In the genomic region with DNA sequence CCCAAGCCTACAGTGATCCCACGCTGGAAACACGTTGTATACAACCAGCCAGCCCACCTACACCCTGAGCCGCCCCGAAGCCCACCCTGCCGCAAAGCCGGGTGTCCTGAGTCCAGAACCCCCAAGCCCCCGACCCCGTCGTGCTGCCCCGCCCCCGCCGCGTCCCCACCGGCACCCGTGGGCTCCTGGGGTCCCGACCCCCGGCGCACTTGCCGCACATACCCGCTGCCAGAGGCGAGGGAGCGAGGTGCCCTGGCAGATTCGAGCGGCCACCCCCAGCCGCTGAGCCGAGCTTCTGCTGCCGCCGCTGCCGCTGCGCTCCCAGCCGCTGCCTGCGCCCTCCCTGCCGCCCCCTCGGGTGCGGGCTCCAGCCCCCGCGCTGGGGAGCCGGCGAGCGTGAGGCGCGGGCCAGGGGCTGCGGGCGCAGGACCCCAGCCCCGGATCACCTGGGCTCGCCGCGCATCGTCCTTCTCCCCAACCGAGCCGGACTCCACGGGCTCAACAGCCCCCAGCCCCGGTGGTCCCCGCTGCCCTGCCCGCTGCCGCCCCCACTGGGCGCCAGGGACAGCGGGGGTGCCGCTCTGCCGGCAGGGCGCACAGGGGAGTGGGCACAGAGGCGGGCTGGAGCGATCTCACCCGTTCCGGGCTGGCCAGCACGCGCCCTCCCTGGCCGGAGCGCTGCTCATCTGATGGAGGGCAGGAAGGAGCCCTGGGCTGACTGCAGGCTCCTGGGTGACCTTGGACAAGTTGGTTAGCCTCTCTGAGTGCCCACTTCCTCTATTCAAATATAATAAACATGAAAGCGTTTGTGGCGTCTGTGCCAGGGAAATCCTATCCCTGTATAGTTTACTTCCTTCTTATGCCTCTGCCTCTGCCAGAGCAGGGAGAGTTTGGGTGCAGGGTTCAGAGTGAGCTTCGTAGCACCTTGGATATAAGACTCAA, we compare ENCODE assay signal across 14 cellular contexts. TPM values are rescaled to one million over a fixed set of nuclear protein-coding genes. Genes with fewer than 3 reads are reported as not detected.
DNase-seq lines count a peak whose midpoint lies in the region; ATAC-seq, FAIRE-seq and TF ChIP-seq lines count a peak whose summit lies in the region.
"Had no signal": no experiment of that assay in that cellular context is flagged by ENCODE, and none has a peak within 500 bp of the region (broad histone marks: within the 10 kb centered on the region; RNA-seq: fewer than 3 reads in every experiment).

A gene with protein sequence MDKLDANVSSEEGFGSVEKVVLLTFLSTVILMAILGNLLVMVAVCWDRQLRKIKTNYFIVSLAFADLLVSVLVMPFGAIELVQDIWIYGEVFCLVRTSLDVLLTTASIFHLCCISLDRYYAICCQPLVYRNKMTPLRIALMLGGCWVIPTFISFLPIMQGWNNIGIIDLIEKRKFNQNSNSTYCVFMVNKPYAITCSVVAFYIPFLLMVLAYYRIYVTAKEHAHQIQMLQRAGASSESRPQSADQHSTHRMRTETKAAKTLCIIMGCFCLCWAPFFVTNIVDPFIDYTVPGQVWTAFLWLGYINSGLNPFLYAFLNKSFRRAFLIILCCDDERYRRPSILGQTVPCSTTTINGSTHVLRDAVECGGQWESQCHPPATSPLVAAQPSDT (minus strand): TSS at position 688 of the 942 bp plus-strand sequence. CDS start 17,513 bp downstream, outside the sequence.

- no peak within 1 kb of the TSS for H2AFZ ChIP-seq in endothelial cell of umbilical vein (ENCODE audit: low read depth, low read length)

- no peak for FAIRE-seq in endothelial cell of umbilical vein (lab: Jason Lieb, UNC)
- FAIRE-seq: GM12878 had no signal

- H3K36me3 ChIP-seq in endothelial cell of umbilical vein (ENCODE audit: control insufficient read depth in 2 of 2, extremely low read depth in 1 of 2, insufficient read depth in 2 of 2, low read length in 2 of 2), result no peaks in the 10 kb centered on the region
- H3K36me3 ChIP-seq in mucosa of rectum (ENCODE audit: control insufficient read depth in 2 of 2, insufficient read depth in 2 of 2, low read length in 2 of 2), result no peaks in the 10 kb centered on the region
- H3K36me3 ChIP-seq in testis (ENCODE audit: low read depth, missing control alignments), result no peaks in the 10 kb centered on the region

- dilution Hi-C loops in endothelial cell of umbilical vein (cut with MboI; ENCODE audit: extremely low pct_ligation_motif_present, low sequenced_read_pairs), result no loop called here

- DNase-seq in AG04450 (ENCODE audit: low read depth, low spot score), result no peak
- DNase-seq in NB4 (ENCODE audit: low read depth), result peak; percentile 4
- DNase-seq in endothelial cell of umbilical vein (ENCODE audit: low read depth, low spot score), result no peak
- no peak for DNase-seq in testis
- no peak for DNase-seq in SKM-1 treated with dmso at 0.1 percent for 144 hours (lab: John Stamatoyannopoulos, UW; ENCODE audit: unreplicated experiment)
- DNase-seq in stimulated activated CD4-positive, alpha-beta T cell treated with anti-CD3 and anti-CD28 coated beads, Interleukin-1b, Interleukin-23, amount 100 ng/mL, for 48 hours, result no peak
- DNase-seq: CD4-positive, CD25-positive, alpha-beta regulatory T cell; MM.1S had no signal

- no peak within 1 kb of the TSS for H3K9ac ChIP-seq in endothelial cell of umbilical vein (replicated peaks; ENCODE audit: extremely low read depth, insufficient read depth, low read length)
- H3K9ac ChIP-seq in mucosa of rectum (ENCODE audit: low read depth in 1 of 2, low read length in 2 of 2), result peak within 1 kb of the TSS; percentile 47 to 74

- no TSS peak for BruUV-seq in endothelial cell of umbilical vein (replicated peaks; lab: Mats Ljungman, UMichigan)

- H3K9me3 ChIP-seq in AG04450 (ENCODE audit: control insufficient read depth, insufficient read depth, low read length) (no peaks in the 10 kb centered on the region), endothelial cell of umbilical vein (replicated peaks; ENCODE audit: control insufficient read depth, insufficient read depth, low read length) (no peaks in the 10 kb centered on the region), mucosa of rectum (ENCODE audit: control insufficient read depth in 2 of 2, low read length in 2 of 2) (no peaks in the 10 kb centered on the region), testis (no peaks in the 10 kb centered on the region)

- no peaks in the 10 kb centered on the region for H3K79me2 ChIP-seq in endothelial cell of umbilical vein (ENCODE audit: control insufficient read depth, insufficient read depth, low read length)

- no peaks in the 10 kb centered on the region for H3K9me1 ChIP-seq in endothelial cell of umbilical vein (replicated peaks; ENCODE audit: control insufficient read depth, extremely low read depth, insufficient read depth, low read length)

- no peak within 1 kb of the TSS for H3K4me3 ChIP-seq in AG04450 (ENCODE audit: low read depth, low read length)
- H3K4me3 ChIP-seq in NB4 (ENCODE audit: low read depth, low read length), result no peak within 1 kb of the TSS
- no peak within 1 kb of the TSS for H3K4me3 ChIP-seq in endothelial cell of umbilical vein (replicated peaks in 1 of 3; ENCODE audit: insufficient read depth in 1 of 3, low read depth in 1 of 3, low read length in 3 of 3)
- peak within 1 kb of the TSS; percentile 67 to 70 for H3K4me3 ChIP-seq in mucosa of rectum (ENCODE audit: low read length in 2 of 2)
- H3K4me3 ChIP-seq in testis, result peak within 1 kb of the TSS in 1 of 2 donors; percentile 15
- H3K4me3 ChIP-seq: GM12878 had no signal

- POLR2A ChIA-PET in AG04450 (lab: Yijun Ruan, JAX), result no interaction called here
- POLR2A ChIA-PET in endothelial cell of umbilical vein (lab: Charles Lee), result no interaction called here

- ATAC-seq in GM18907 (IDR thresholded peaks at IDR 0.05; ENCODE audit: unreplicated experiment), result no peak
- ATAC-seq: GM12878 had no signal

- no peaks in the 10 kb centered on the region for H3K4me1 ChIP-seq in endothelial cell of umbilical vein (ENCODE audit: control insufficient read depth, extremely low read depth, insufficient read depth, low read length)
- H3K4me1 ChIP-seq in mucosa of rectum (ENCODE audit: control insufficient read depth in 2 of 2, insufficient read depth in 2 of 2, low read length in 2 of 2), result peaks cover 0 to 8% of the 10 kb centered on the region in 2 donors
- no peaks in the 10 kb centered on the region for H3K4me1 ChIP-seq in testis

- H4K20me1 ChIP-seq in endothelial cell of umbilical vein (replicated peaks; ENCODE audit: control insufficient read depth, extremely low read depth, insufficient read depth, low read length), result peaks cover 2% of the 10 kb centered on the region

- H3K27ac ChIP-seq in AG04450 (ENCODE audit: low read depth, low read length) (peak within 1 kb of the TSS; percentile 21), endothelial cell of umbilical vein (ENCODE audit: insufficient read depth, low read depth, low read length) (no peak within 1 kb of the TSS), mucosa of rectum (ENCODE audit: low read depth in 2 of 2, low read length in 2 of 2) (peak within 1 kb of the TSS in 1 of 2 donors; percentile 48), testis (no peak within 1 kb of the TSS)

- no peak within 1 kb of the TSS for H3K4me2 ChIP-seq in endothelial cell of umbilical vein (ENCODE audit: insufficient read depth, low read length)

- H3K27me3 ChIP-seq in AG04450 (ENCODE audit: control insufficient read depth, insufficient read depth, low read length) (peaks cover 18% of the 10 kb centered on the region), endothelial cell of umbilical vein (ENCODE audit: control insufficient read depth in 2 of 2, insufficient read depth in 2 of 2, low read length in 2 of 2) (peaks cover 42 to 50% of the 10 kb centered on the region in 2 experiments), mucosa of rectum (ENCODE audit: control insufficient read depth in 2 of 2, insufficient read depth in 2 of 2, low read length in 2 of 2) (peaks cover 2 to 5% of the 10 kb centered on the region in 2 donors), testis (no peaks in the 10 kb centered on the region)

- 6 to 12% methylated on average over 7 to 45 of the region's 72 CpGs for WGBS in testis, 2 donors

- intact Hi-C loops in endothelial cell of umbilical vein (cut with micrococcal nuclease) (no loop called here), testis (cut with DNase I; ENCODE audit: low total_unique reads) (no loop called here)

- TF ChIP-seq POLR2A in NB4 (IDR thresholded peaks at IDR 0.05; ENCODE audit: extremely low read depth, insufficient read length) (no peak), endothelial cell of umbilical vein (IDR thresholded peaks at IDR 0.05; ENCODE audit: low read depth, low read length) (no peak), testis (IDR thresholded peaks at IDR 0.05) (no peak)

- TF ChIP-seq CTCF in AG04450 (IDR thresholded peaks at IDR 0.05; ENCODE audit: low read depth, low read length), result no peak
- no peak for TF ChIP-seq CTCF in NB4 (IDR thresholded peaks at IDR 0.05; ENCODE audit: low read depth, low read length)
- TF ChIP-seq CTCF in endothelial cell of umbilical vein (IDR thresholded peaks at IDR 0.05; ENCODE audit: extremely low read depth in 1 of 2, insufficient read depth in 1 of 2, low read depth in 1 of 2, low read length in 2 of 2), result no peak
- TF ChIP-seq CTCF in testis (IDR thresholded peaks at IDR 0.05), result no peak

- CTCF ChIA-PET in AG04450 (lab: Charles Lee) (no interaction called here), endothelial cell of umbilical vein (lab: Charles Lee) (no interaction called here)

TF ChIP-seq in endothelial cell of umbilical vein, 7 proteins besides CTCF, POLR2A, EP300 and RAD21:
- TF ChIP-seq EZH2 (IDR thresholded peaks at IDR 0.05; ENCODE audit: borderline replicate concordance, low read depth, low read length, severe bottlenecking), result peak; percentile 64
- no peak for TF ChIP-seq POLR2AphosphoS5 (IDR thresholded peaks at IDR 0.05; ENCODE audit: insufficient read depth, low read depth, low read length)

RNA-seq across cellular contexts. Expression of the gene that starts here (rescaled TPM):
- polyA plus RNA-seq in AG04450 (2011; rRNA removed) (not detected in 2 replicates), endothelial cell of umbilical vein (not detected in 2 replicates), testis (ENCODE audit: insufficient read depth, low read depth, low replicate concordance) (0.17 TPM)
- polyA minus RNA-seq in AG04450 (2011; rRNA and poly(A)+ RNA removed), result not detected in 2 replicates
- total RNA-seq in endothelial cell of umbilical vein (not detected in 2 replicates), testis (under 1 TPM; 0.56 to 0.63 TPM)
- polyA plus RNA-seq in endothelial cell of umbilical vein (2011; cell fraction: cytosol; rRNA removed), result not detected in 2 replicates
- polyA plus RNA-seq in endothelial cell of umbilical vein (2011; cell fraction: nucleus; rRNA removed), result not detected in 2 replicates
- polyA plus RNA-seq in endothelial cell of umbilical vein (2012), result not detected in 2 replicates
- polyA minus RNA-seq in endothelial cell of umbilical vein, result not detected in 2 replicates
- not detected for polyA minus RNA-seq in endothelial cell of umbilical vein (2011; cell fraction: cytosol; rRNA and poly(A)+ RNA removed)
- not detected in 2 replicates for polyA minus RNA-seq in endothelial cell of umbilical vein (2011; cell fraction: nucleus; rRNA and poly(A)+ RNA removed)
- total RNA-seq: activated CD8-positive, alpha-beta memory T cell treated with anti-CD3 and anti-CD28 coated beads for 36 hours; CD4-positive, CD25-positive, alpha-beta regulatory T cell; GM12878; omental fat pad; SK-MEL-5 had no signal
- polyA plus RNA-seq: CD4-positive, CD25-positive, alpha-beta regulatory T cell; GM12878 had no signal

Comparison
In these comparisons a context has a peak if more than half of its experiments do, and no peak if none do; other contexts are left out.
1. H3K4me3 ChIP-seq: peak in mucosa of rectum (2 of 2); none in AG04450 (single experiment), NB4 (single experiment) and endothelial cell of umbilical vein (0 of 3).